In genomic region chr1:37714689-37715088, GRCh38 we compare ENCODE assay signal across 33 cellular contexts. TPM values are rescaled to one million over a fixed set of nuclear protein-coding genes. Genes with fewer than 3 reads are reported as not detected.
"Had no signal": no experiment of that assay in that cellular context is flagged by ENCODE, and none has a peak within 500 bp of the region (broad histone marks: within the 10 kb centered on the region; RNA-seq: fewer than 3 reads in every experiment).

No MANE protein-coding gene starts in this region.

- H3K9me3 Mint-ChIP-seq: activated B cell treated with CpG ODN at 0.5 μM for 24 hours; activated CD4-positive, alpha-beta memory T cell treated with anti-CD3 and anti-CD28 coated beads for 36 hours; activated CD4-positive, alpha-beta T cell treated with anti-CD3 and anti-CD28 coated beads, Interleukin-2, amount 10 ng/mL, durations not matched to agents 24 days and 14 days; activated naive CD4-positive, alpha-beta T cell treated with anti-CD3 and anti-CD28 coated beads for 36 hours; activated naive CD4-positive, alpha-beta T cell treated with anti-CD3 and anti-CD28 coated beads, Interleukin-2, amount 50 U/mL, for 24 hours; activated naive CD8-positive, alpha-beta T cell treated with anti-CD3 and anti-CD28 coated beads for 36 hours; activated T-helper 1 cell treated with anti-CD3 and anti-CD28 coated beads, Interleukin-12 subunit alpha, Interleukin-12 subunit beta, Interleukin-2, Interleukin-4 antibody, amounts not matched to agents 30 ng/mL and 10 ng/mL and 1 ng/mL, durations not matched to agents 14 hours and 24 hours and 36 hours; activated T-helper 2 cell treated with anti-CD3 and anti-CD28 coated beads, Interferon-gamma antibody, Interleukin-2, Interleukin-4, amounts not matched to agents 10 μg/mL and 5 μg/mL and 100 μg/mL, durations not matched to agents 14 hours and 24 hours and 36 hours; T-helper 2 cell treated with Interferon-gamma antibody and Interleukin-4, amounts not matched to agents 5 μg/mL and 100 μg/mL, for 36 hours had no signal

- DNase-seq: activated B cell treated with CpG ODN at 0.5 μM for 24 hours; activated CD4-positive, alpha-beta memory T cell treated with anti-CD3 and anti-CD28 coated beads for 36 hours; activated CD4-positive, alpha-beta T cell treated with anti-CD3 and anti-CD28 coated beads for 36 hours; activated CD4-positive, alpha-beta T cell treated with anti-CD3 and anti-CD28 coated beads, Interleukin-2, amount 10 ng/mL, durations not matched to agents 24 days and 14 days; activated CD4-positive, CD25-positive, alpha-beta regulatory T cell treated with anti-CD3 and anti-CD28 coated beads, Interleukin-2, amount 50 U/mL, for 72 hours; activated CD8-positive, alpha-beta memory T cell treated with anti-CD3 and anti-CD28 coated beads, Interleukin-2, amount 10 ng/mL, durations not matched to agents 7 days and 5 days; activated CD8-positive, alpha-beta memory T cell treated with anti-CD3 and anti-CD28 coated beads, Interleukin-2, amount 50 U/mL, for 4 hours; activated CD8-positive, alpha-beta T cell treated with anti-CD3 and anti-CD28 coated beads, Interleukin-2, amount 10 ng/mL, durations not matched to agents 7 days and 5 days; activated effector memory CD4-positive, alpha-beta T cell treated with anti-CD3 and anti-CD28 coated beads, Interleukin-2, amount 50 U/mL, for 16 hours; activated naive CD4-positive, alpha-beta T cell treated with anti-CD3 and anti-CD28 coated beads for 36 hours; activated naive CD8-positive, alpha-beta T cell treated with anti-CD3 and anti-CD28 coated beads for 36 hours; activated T-cell treated with anti-CD3 and anti-CD28 coated beads, Interleukin-2, amount 50 U/mL, for 1 hour; activated T-cell treated with anti-CD3 and anti-CD28 coated beads, Interleukin-2, amount 50 U/mL, for 48 hours; anterior cingulate cortex; brain microvascular endothelial cell; central memory CD4-positive, alpha-beta T cell; cerebellar nuclear complex; colonic mucosa; effector CD8-positive, alpha-beta T cell; esophagus squamous epithelium; SK-N-SH; T-helper 1 cell; T-helper 17 cell; T1000; WERI-Rb-1 had no signal

- H3K27ac Mint-ChIP-seq: activated B cell treated with CpG ODN at 0.5 μM for 24 hours; activated CD4-positive, alpha-beta memory T cell treated with anti-CD3 and anti-CD28 coated beads for 36 hours; activated CD4-positive, alpha-beta T cell treated with anti-CD3 and anti-CD28 coated beads for 36 hours; activated CD4-positive, alpha-beta T cell treated with anti-CD3 and anti-CD28 coated beads, Interleukin-2, amount 10 ng/mL, durations not matched to agents 24 days and 14 days; activated CD8-positive, alpha-beta memory T cell treated with anti-CD3 and anti-CD28 coated beads, Interleukin-2, amount 10 ng/mL, durations not matched to agents 7 days and 5 days; activated CD8-positive, alpha-beta T cell treated with anti-CD3 and anti-CD28 coated beads, Interleukin-2, amount 10 ng/mL, durations not matched to agents 7 days and 5 days; activated naive CD4-positive, alpha-beta T cell treated with anti-CD3 and anti-CD28 coated beads for 36 hours; activated naive CD4-positive, alpha-beta T cell treated with anti-CD3 and anti-CD28 coated beads, Interleukin-2, amount 50 U/mL, for 24 hours; activated naive CD8-positive, alpha-beta T cell treated with anti-CD3 and anti-CD28 coated beads for 36 hours; activated T-helper 1 cell treated with anti-CD3 and anti-CD28 coated beads, Interleukin-12 subunit alpha, Interleukin-12 subunit beta, Interleukin-2, Interleukin-4 antibody, amounts not matched to agents 30 ng/mL and 10 ng/mL and 1 ng/mL, durations not matched to agents 14 hours and 24 hours and 36 hours; activated T-helper 2 cell treated with anti-CD3 and anti-CD28 coated beads, Interferon-gamma antibody, Interleukin-2, Interleukin-4, amounts not matched to agents 10 μg/mL and 5 μg/mL and 100 μg/mL, durations not matched to agents 14 hours and 24 hours and 36 hours; T-helper 17 cell; T-helper 2 cell treated with Interferon-gamma antibody and Interleukin-4, amounts not matched to agents 5 μg/mL and 100 μg/mL, for 36 hours had no signal

- H3K9me3 ChIP-seq: colonic mucosa, esophagus squamous epithelium, SK-N-SH had no signal

- H3K27me3 ChIP-seq: brain microvascular endothelial cell, colonic mucosa had no signal

- H3K27me3 Mint-ChIP-seq: activated B cell treated with CpG ODN at 0.5 μM for 24 hours; activated CD4-positive, alpha-beta memory T cell treated with anti-CD3 and anti-CD28 coated beads for 36 hours; activated CD4-positive, alpha-beta T cell treated with anti-CD3 and anti-CD28 coated beads for 36 hours; activated CD4-positive, alpha-beta T cell treated with anti-CD3 and anti-CD28 coated beads, Interleukin-2, amount 10 ng/mL, durations not matched to agents 24 days and 14 days; activated CD8-positive, alpha-beta memory T cell treated with anti-CD3 and anti-CD28 coated beads, Interleukin-2, amount 10 ng/mL, durations not matched to agents 7 days and 5 days; activated naive CD4-positive, alpha-beta T cell treated with anti-CD3 and anti-CD28 coated beads, Interleukin-2, amount 50 U/mL, for 24 hours; activated naive CD8-positive, alpha-beta T cell treated with anti-CD3 and anti-CD28 coated beads for 36 hours had no signal

- H3K36me3 ChIP-seq: brain microvascular endothelial cell, colonic mucosa had no signal

- H3K36me3 Mint-ChIP-seq: activated naive CD4-positive, alpha-beta T cell treated with anti-CD3 and anti-CD28 coated beads, Interleukin-2, amount 50 U/mL, for 24 hours had no signal

- H3K4me1 ChIP-seq: colonic mucosa had no signal

- H3K4me1 Mint-ChIP-seq: activated B cell treated with CpG ODN at 0.5 μM for 24 hours; activated CD4-positive, alpha-beta T cell treated with anti-CD3 and anti-CD28 coated beads for 36 hours; activated CD4-positive, alpha-beta T cell treated with anti-CD3 and anti-CD28 coated beads, Interleukin-2, amount 10 ng/mL, durations not matched to agents 24 days and 14 days; activated CD8-positive, alpha-beta memory T cell treated with anti-CD3 and anti-CD28 coated beads, Interleukin-2, amount 10 ng/mL, durations not matched to agents 7 days and 5 days; activated naive CD4-positive, alpha-beta T cell treated with anti-CD3 and anti-CD28 coated beads, Interleukin-2, amount 50 U/mL, for 24 hours; activated naive CD8-positive, alpha-beta T cell treated with anti-CD3 and anti-CD28 coated beads for 36 hours had no signal

- ATAC-seq: activated CD4-positive, alpha-beta T cell treated with anti-CD3 and anti-CD28 coated beads for 36 hours; activated CD8-positive, alpha-beta memory T cell treated with anti-CD3 and anti-CD28 coated beads, Interleukin-2, amount 10 ng/mL, durations not matched to agents 7 days and 5 days; activated CD8-positive, alpha-beta T cell treated with anti-CD3 and anti-CD28 coated beads, Interleukin-2, amount 10 ng/mL, durations not matched to agents 7 days and 5 days; T-helper 17 cell had no signal

- H3K4me3 ChIP-seq: colonic mucosa, esophagus squamous epithelium had no signal

- H3K27ac ChIP-seq: brain microvascular endothelial cell, colonic mucosa, epithelial cell of prostate, esophagus squamous epithelium, WERI-Rb-1 had no signal

- H3K4me3 Mint-ChIP-seq: activated B cell treated with CpG ODN at 0.5 μM for 24 hours; activated CD4-positive, alpha-beta memory T cell treated with anti-CD3 and anti-CD28 coated beads for 36 hours; activated CD4-positive, alpha-beta T cell treated with anti-CD3 and anti-CD28 coated beads for 36 hours; activated CD4-positive, alpha-beta T cell treated with anti-CD3 and anti-CD28 coated beads, Interleukin-2, amount 10 ng/mL, durations not matched to agents 24 days and 14 days; activated CD8-positive, alpha-beta memory T cell treated with anti-CD3 and anti-CD28 coated beads, Interleukin-2, amount 10 ng/mL, durations not matched to agents 7 days and 5 days; activated CD8-positive, alpha-beta T cell treated with anti-CD3 and anti-CD28 coated beads, Interleukin-2, amount 10 ng/mL, durations not matched to agents 7 days and 5 days; activated naive CD4-positive, alpha-beta T cell treated with anti-CD3 and anti-CD28 coated beads for 36 hours; activated naive CD4-positive, alpha-beta T cell treated with anti-CD3 and anti-CD28 coated beads, Interleukin-2, amount 50 U/mL, for 24 hours; activated naive CD8-positive, alpha-beta T cell treated with anti-CD3 and anti-CD28 coated beads for 36 hours; activated T-helper 1 cell treated with anti-CD3 and anti-CD28 coated beads, Interleukin-12 subunit alpha, Interleukin-12 subunit beta, Interleukin-2, Interleukin-4 antibody, amounts not matched to agents 30 ng/mL and 10 ng/mL and 1 ng/mL, durations not matched to agents 14 hours and 24 hours and 36 hours; T-helper 17 cell; T-helper 2 cell treated with Interferon-gamma antibody and Interleukin-4, amounts not matched to agents 5 μg/mL and 100 μg/mL, for 36 hours had no signal

RNA-seq across cellular contexts. Expression of gene EPHA10, which starts 50.2 kb away (rescaled TPM):
- total RNA-seq: activated CD8-positive, alpha-beta memory T cell treated with anti-CD3 and anti-CD28 coated beads, Interleukin-2, amount 10 ng/mL, durations not matched to agents 7 days and 5 days; activated CD8-positive, alpha-beta T cell treated with anti-CD3 and anti-CD28 coated beads, Interleukin-2, amount 10 ng/mL, durations not matched to agents 7 days and 5 days; activated naive CD8-positive, alpha-beta T cell treated with anti-CD3 and anti-CD28 coated beads for 36 hours; astrocyte; endothelial cell of umbilical vein; fibroblast of villous mesenchyme had no signal
